In the genomic region with DNA sequence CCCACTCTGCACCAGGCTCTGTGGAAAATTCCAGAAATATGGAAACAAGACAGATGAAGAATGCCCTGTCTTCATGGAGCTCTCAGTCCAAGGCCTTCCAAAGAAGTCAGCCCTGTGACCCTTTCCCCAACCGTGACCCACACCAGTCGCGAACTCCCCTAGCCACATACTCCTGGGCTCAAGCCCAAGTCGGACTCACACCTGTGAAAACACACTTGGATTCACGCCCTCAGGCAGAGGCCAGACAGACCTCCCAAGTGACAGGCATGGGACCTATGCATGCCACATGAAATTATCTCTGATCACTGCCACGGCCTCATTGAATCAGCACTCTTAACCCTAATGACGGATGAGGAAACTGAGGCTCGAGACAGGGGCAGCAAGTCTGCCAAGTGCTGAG, we compare ENCODE assay signal across 18 cellular contexts. TPM values are rescaled to one million over a fixed set of nuclear protein-coding genes. Genes with fewer than 3 reads are reported as not detected.
DNase-seq lines count a peak whose midpoint lies in the region; ATAC-seq and TF ChIP-seq lines count a peak whose summit lies in the region.
"Had no signal": no experiment of that assay in that cellular context is flagged by ENCODE, and none has a peak within 500 bp of the region (broad histone marks: within the 10 kb centered on the region; RNA-seq: fewer than 3 reads in every experiment).

No MANE protein-coding gene starts in this region.

- H3K4me3 ChIP-seq in esophagus (ENCODE audit: low read depth in 1 of 2, low read length in 2 of 2) (no peak overlapping the region), mucosa of rectum (ENCODE audit: low read length in 2 of 2) (no peak overlapping the region), thoracic aorta (no peak overlapping the region)
- H3K4me3 ChIP-seq: lung, pancreas had no signal

- peaks cover 4 to 9% of the 10 kb centered on the region in 2 donors for H3K4me1 Mint-ChIP-seq in effector memory CD8-positive, alpha-beta T cell (ENCODE audit: low read depth in 2 of 2)

- TF ChIP-seq CTCF in thoracic aorta (IDR thresholded peaks at IDR 0.05), result no peak

- no peak overlapping the region for H3K4me3 Mint-ChIP-seq in effector memory CD8-positive, alpha-beta T cell
- H3K4me3 Mint-ChIP-seq: activated naive CD4-positive, alpha-beta T cell treated with anti-CD3 and anti-CD28 coated beads, Interleukin-2, amount 50 U/mL, for 24 hours; IgD-negative memory B cell; stimulated activated naive B cell treated with anti-CD40 and anti-IgM and Interleukin-4, amounts not matched to agents 10 μg/mL and 1 μg/mL and 100 μg/mL, for 72 hours had no signal

- DNase-seq in RPMI8226 (peak; percentile 54), thoracic aorta (ENCODE audit: low spot score) (no peak), HuH-7.5 (ENCODE audit: low spot score) (no peak), CD1c-positive myeloid dendritic cell (ENCODE audit: extremely low spot score) (no peak)
- DNase-seq in effector memory CD8-positive, alpha-beta T cell, result no peak
- DNase-seq: NCI-H1417 treated with DMSO at 0.1 percent for 48 hours; NCI-H524 treated with DMSO at 0.1 percent for 48 hours; SHP77 treated with DMSO at 0.1 percent for 48 hours; stimulated activated naive B cell treated with anti-CD40 and anti-IgM and Interleukin-4, amounts not matched to agents 10 μg/mL and 1 μg/mL and 100 μg/mL, for 72 hours had no signal

- 62 to 67% methylated on average over 8 of the region's 8 CpGs for WGBS in esophagus, 2 donors

- no peaks in the 10 kb centered on the region for H3K9me3 Mint-ChIP-seq in effector memory CD8-positive, alpha-beta T cell
- H3K9me3 Mint-ChIP-seq: activated naive CD4-positive, alpha-beta T cell treated with anti-CD3 and anti-CD28 coated beads, Interleukin-2, amount 50 U/mL, for 24 hours; IgD-negative memory B cell; stimulated activated naive B cell treated with anti-CD40 and anti-IgM and Interleukin-4, amounts not matched to agents 10 μg/mL and 1 μg/mL and 100 μg/mL, for 72 hours had no signal

- ATAC-seq in thoracic aorta (ENCODE audit: insufficient number of reproducible peaks, low FRiP score, low read depth), result no peak
- ATAC-seq in GM19395 (IDR thresholded peaks at IDR 0.05; ENCODE audit: unreplicated experiment), result no peak
- ATAC-seq in effector memory CD8-positive, alpha-beta T cell (replicated peaks), result no peak
- ATAC-seq: pancreas; stimulated activated naive B cell treated with anti-CD40 and anti-IgM and Interleukin-4, amounts not matched to agents 10 μg/mL and 1 μg/mL and 100 μg/mL, for 72 hours had no signal

- H3K36me3 Mint-ChIP-seq in effector memory CD8-positive, alpha-beta T cell (ENCODE audit: insufficient read depth), result no peaks in the 10 kb centered on the region
- H3K36me3 Mint-ChIP-seq: activated naive CD4-positive, alpha-beta T cell treated with anti-CD3 and anti-CD28 coated beads, Interleukin-2, amount 50 U/mL, for 24 hours; stimulated activated naive B cell treated with anti-CD40 and anti-IgM and Interleukin-4, amounts not matched to agents 10 μg/mL and 1 μg/mL and 100 μg/mL, for 72 hours had no signal

- H3K27ac ChIP-seq in esophagus (ENCODE audit: low read depth in 2 of 2, low read length in 1 of 2), result peak overlapping the region; percentile 65 to 76
- H3K27ac ChIP-seq in mucosa of rectum (ENCODE audit: low read depth in 2 of 2, low read length in 2 of 2), result peak overlapping the region; percentile 5 to 43
- peak overlapping the region; percentile 88 to 89 for H3K27ac ChIP-seq in thoracic aorta
- H3K27ac ChIP-seq: pancreas had no signal

- H3K27ac Mint-ChIP-seq in effector memory CD8-positive, alpha-beta T cell, result no peak overlapping the region
- H3K27ac Mint-ChIP-seq: activated naive CD4-positive, alpha-beta T cell treated with anti-CD3 and anti-CD28 coated beads, Interleukin-2, amount 50 U/mL, for 24 hours; stimulated activated naive B cell treated with anti-CD40 and anti-IgM and Interleukin-4, amounts not matched to agents 10 μg/mL and 1 μg/mL and 100 μg/mL, for 72 hours had no signal

- H3K4me1 ChIP-seq in esophagus (ENCODE audit: control insufficient read depth in 2 of 2, insufficient read depth in 2 of 2, low read length in 1 of 2), result peaks cover 14 to 29% of the 10 kb centered on the region in 2 donors
- H3K4me1 ChIP-seq in mucosa of rectum (ENCODE audit: control insufficient read depth in 2 of 2, insufficient read depth in 2 of 2, low read length in 2 of 2), result peaks cover 49 to 55% of the 10 kb centered on the region in 2 donors
- peaks cover 90 to 100% of the 10 kb centered on the region in 2 donors for H3K4me1 ChIP-seq in thoracic aorta (ENCODE audit: control insufficient read depth in 1 of 2, low read depth in 2 of 2)

- H3K27me3 Mint-ChIP-seq in effector memory CD8-positive, alpha-beta T cell, result no peaks in the 10 kb centered on the region
- H3K27me3 Mint-ChIP-seq: activated naive CD4-positive, alpha-beta T cell treated with anti-CD3 and anti-CD28 coated beads, Interleukin-2, amount 50 U/mL, for 24 hours had no signal

- no peaks in the 10 kb centered on the region for H3K36me3 ChIP-seq in esophagus (ENCODE audit: control insufficient read depth in 2 of 2, insufficient read depth in 2 of 2, low read length in 1 of 2)
- H3K36me3 ChIP-seq in mucosa of rectum (ENCODE audit: control insufficient read depth in 2 of 2, insufficient read depth in 2 of 2, low read length in 2 of 2), result no peaks in the 10 kb centered on the region
- H3K36me3 ChIP-seq in thoracic aorta, result no peaks in the 10 kb centered on the region
- H3K36me3 ChIP-seq: BE2C, pancreas had no signal

- no peak overlapping the region for H3K9ac ChIP-seq in mucosa of rectum (ENCODE audit: low read depth in 1 of 2, low read length in 2 of 2)

- H3K9me3 ChIP-seq in esophagus (ENCODE audit: control insufficient read depth in 2 of 2, insufficient read depth in 1 of 2, low read depth in 1 of 2, low read length in 1 of 2), result no peaks in the 10 kb centered on the region
- H3K9me3 ChIP-seq in mucosa of rectum (ENCODE audit: control insufficient read depth in 2 of 2, low read length in 2 of 2), result no peaks in the 10 kb centered on the region
- no peaks in the 10 kb centered on the region for H3K9me3 ChIP-seq in thoracic aorta
- H3K9me3 ChIP-seq: BE2C, pancreas had no signal

- no peaks in the 10 kb centered on the region for H3K27me3 ChIP-seq in esophagus (ENCODE audit: control insufficient read depth in 1 of 2, insufficient read depth in 2 of 2, low read length in 2 of 2)
- H3K27me3 ChIP-seq in mucosa of rectum (ENCODE audit: control insufficient read depth in 2 of 2, insufficient read depth in 2 of 2, low read length in 2 of 2), result no peaks in the 10 kb centered on the region
- no peaks in the 10 kb centered on the region for H3K27me3 ChIP-seq in thoracic aorta (replicated peaks; ENCODE audit: insufficient read depth)
- H3K27me3 ChIP-seq: BE2C, dorsolateral prefrontal cortex, pancreas had no signal

RNA-seq across cellular contexts. Expression of a gene that starts 42.5 kb away (rescaled TPM):
- 1 to 10 TPM; 3.3 to 6.5 TPM for polyA plus RNA-seq in esophagus
- total RNA-seq in thoracic aorta, result 10 to 100 TPM; 66.9 to 82.9 TPM

RNA-seq across cellular contexts. Expression of a gene that starts 55.7 kb away (rescaled TPM):
- 10 to 100 TPM; 38.4 to 57.4 TPM for polyA plus RNA-seq in esophagus
- total RNA-seq in thoracic aorta, result 10 to 100 TPM in 1 of 2 donors, 1 to 10 TPM in 1; 5.7 to 44.2 TPM

Comparison
In these comparisons a context has a peak if more than half of its experiments do, and no peak if none do; other contexts are left out.
1. H3K27ac ChIP-seq: peak in every context shown above with its lines; median percentile 88 in thoracic aorta; 70 in esophagus; 24 in mucosa of rectum.